ENCODE assay signal across 8 cellular contexts in the genomic region with DNA sequence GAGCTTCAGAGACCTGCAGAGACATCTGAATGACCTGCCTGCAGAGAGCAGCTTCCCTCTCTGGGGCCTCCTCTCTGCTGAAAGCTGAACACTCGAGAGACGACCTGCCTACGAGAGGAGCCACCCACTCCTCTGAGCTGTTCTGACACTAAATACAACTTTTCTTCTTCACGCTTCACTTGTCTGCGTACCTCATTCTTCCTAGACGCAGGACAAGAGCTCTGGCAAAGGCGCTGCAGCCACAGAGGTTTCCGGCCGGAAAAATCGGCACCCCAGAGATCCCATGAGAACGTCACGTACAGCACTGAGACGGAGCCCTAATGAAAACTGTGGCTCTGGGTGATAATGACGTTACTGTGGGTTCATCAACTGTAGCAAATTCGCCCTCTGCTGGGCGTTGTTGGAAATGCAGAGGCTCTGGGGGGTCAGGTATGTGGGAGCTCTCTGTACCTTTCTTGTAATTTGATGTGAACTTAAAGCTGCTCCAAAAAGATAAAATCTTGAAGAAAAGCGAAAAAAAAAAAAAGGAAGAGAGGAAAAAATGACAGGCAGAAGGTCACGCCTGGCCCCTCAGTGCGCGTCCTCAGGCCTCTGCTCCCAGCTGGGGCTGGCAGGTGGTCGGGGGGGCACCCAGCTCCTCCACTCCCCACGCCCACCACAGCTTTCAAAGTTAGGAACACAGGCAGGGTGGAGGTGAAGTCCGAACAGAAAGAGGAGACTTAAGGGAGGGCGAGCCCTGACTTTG.
DNase-seq lines count a peak whose midpoint lies in the region; ATAC-seq and TF ChIP-seq lines count a peak whose summit lies in the region.

No MANE protein-coding gene starts in this region.

- TF ChIP-seq CTCF in RWPE2 (IDR thresholded peaks at IDR 0.05; ENCODE audit: poor library complexity, severe bottlenecking): peak; percentile 83

- no peak overlapping the region for H3K27ac ChIP-seq in RWPE2 (ENCODE audit: poor library complexity, severe bottlenecking)

- peaks cover 3% of the 10 kb centered on the region for H3K9me3 ChIP-seq in RWPE2 (ENCODE audit: severe bottlenecking)

- no peaks in the 10 kb centered on the region for H3K27me3 ChIP-seq in RWPE2 (ENCODE audit: insufficient read depth, poor library complexity, severe bottlenecking)

- H3K4me1 ChIP-seq in RWPE2 (ENCODE audit: insufficient read depth, poor library complexity, severe bottlenecking): no peaks in the 10 kb centered on the region

- H3K4me3 ChIP-seq in Jurkat, Clone E6-1 (ENCODE audit: low read length): peak overlapping the region; percentile 52
- no peak overlapping the region for H3K4me3 ChIP-seq in RWPE2 (ENCODE audit: severe bottlenecking)

- DNase-seq in DMS53 (lab: John Stamatoyannopoulos, UW) (peak; percentile 92), RWPE2 (ENCODE audit: low spot score) (no peak), germinal center (ENCODE audit: low spot score) (peak; percentile 85), occipital lobe (lab: John Stamatoyannopoulos, UW) (peak; percentile 9), superior temporal gyrus (ENCODE audit: extremely low spot score) (peak; percentile 85)
- peak; percentile 88 for DNase-seq in Jurkat, Clone E6-1 (ENCODE audit: low read depth, low spot score)
- DNase-seq in activated effector memory CD4-positive, alpha-beta T cell treated with anti-CD3 and anti-CD28 coated beads, Interleukin-2, amount 50 U/mL, for 16 hours: peak; percentile 96

- ATAC-seq in GM21619 (IDR thresholded peaks at IDR 0.05; ENCODE audit: unreplicated experiment) (peak; percentile 89), RWPE2 (ENCODE audit: low read depth) (peak; percentile 60)

- H3K36me3 ChIP-seq in RWPE2 (ENCODE audit: low read depth): no peaks in the 10 kb centered on the region
